ENCODE assay signal across 1 cellular context in genomic region chr11:34647131-34647530, GRCh38.
TF ChIP-seq lines count a peak whose summit lies in the region.

No MANE protein-coding gene starts in this region.

TF ChIP-seq in K562, 482 proteins besides CTCF, POLR2A, EP300 and RAD21 (continued from another document):
- TF ChIP-seq XRCC5 (IDR thresholded peaks at IDR 0.05; ENCODE audit: low read depth, low read length) (no peak), PATZ1 (CRISPR knock-in tag; IDR thresholded peaks at IDR 0.05; ENCODE audit: borderline replicate concordance) (no peak), HINFP (tag; conservative IDR thresholded peaks at IDR 0.05; ENCODE audit: low read depth) (no peak), ILK (tag; IDR thresholded peaks at IDR 0.05; ENCODE audit: borderline replicate concordance, low read depth) (no peak), MTF1 (CRISPR knock-in tag; IDR thresholded peaks at IDR 0.05; ENCODE audit: borderline replicate concordance) (no peak), ARID4B (CRISPR knock-in tag; IDR thresholded peaks at IDR 0.05) (no peak), ZNF77 (CRISPR knock-in tag; IDR thresholded peaks at IDR 0.05) (no peak), AFF1 (IDR thresholded peaks at IDR 0.05; ENCODE audit: low read depth in 1 of 2, partially characterized antibody in 2 of 2) (no peak), NKRF (IDR thresholded peaks at IDR 0.05; ENCODE audit: borderline replicate concordance) (no peak), ZBTB8A (IDR thresholded peaks at IDR 0.05; ENCODE audit: partially characterized antibody) (no peak), SMAD1 (IDR thresholded peaks at IDR 0.05; ENCODE audit: low read depth, low read length, partially characterized antibody) (no peak), ZNF324 (CRISPR knock-in tag; IDR thresholded peaks at IDR 0.05) (no peak)
